14 cellular contexts compared by ENCODE assay signal in the genomic region with DNA sequence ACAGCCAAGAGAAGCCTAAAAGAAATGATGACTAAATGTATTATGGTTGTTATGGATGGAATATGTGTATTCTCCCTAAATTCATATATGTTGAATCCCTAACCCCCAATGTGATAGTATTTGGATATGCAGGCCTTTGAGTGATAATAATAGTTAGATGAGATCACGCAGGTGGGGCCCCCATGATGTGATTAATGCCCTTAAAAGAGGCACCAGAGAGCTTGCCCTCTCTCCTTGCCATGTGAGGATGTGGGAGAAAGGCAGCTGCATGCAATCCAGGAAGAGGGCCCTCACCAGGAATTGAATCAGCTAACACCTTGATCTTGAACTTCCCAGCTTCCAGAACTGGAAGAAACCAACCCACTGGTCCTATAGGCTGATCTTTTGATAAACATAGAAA.
DNase-seq lines count a peak whose midpoint lies in the region; ATAC-seq and TF ChIP-seq lines count a peak whose summit lies in the region.
"Had no signal": no experiment of that assay in that cellular context is flagged by ENCODE, and none has a peak within 500 bp of the region (broad histone marks: within the 10 kb centered on the region; RNA-seq: fewer than 3 reads in every experiment).

No MANE protein-coding gene starts in this region.

- H3K36me3 Mint-ChIP-seq in naive thymus-derived CD4-positive, alpha-beta T cell, result no peaks in the 10 kb centered on the region
- H3K36me3 Mint-ChIP-seq: CD8-positive, alpha-beta T cell had no signal

- H3K4me1 ChIP-seq in IMR-90 (ENCODE audit: control insufficient read depth, insufficient read depth, low read length) (peaks cover 4% of the 10 kb centered on the region), tibial nerve (no peaks in the 10 kb centered on the region)
- H3K4me1 ChIP-seq in naive thymus-derived CD4-positive, alpha-beta T cell (ENCODE audit: control insufficient read depth in 2 of 2, insufficient read depth in 2 of 2, low read length in 2 of 2), result no peaks in the 10 kb centered on the region

- no peak overlapping the region for H3K27ac ChIP-seq in IMR-90 (ENCODE audit: insufficient read depth, low read length)
- no peak overlapping the region for H3K27ac ChIP-seq in tibial nerve
- no peak overlapping the region for H3K27ac ChIP-seq in naive thymus-derived CD4-positive, alpha-beta T cell (ENCODE audit: low read depth, low read length)
- H3K27ac ChIP-seq: 22Rv1 had no signal

- no peak overlapping the region for H4K91ac ChIP-seq in IMR-90 (ENCODE audit: insufficient read depth, low read depth, low read length)

- 0 out of 3 replicates have a peak overlapping the region, but pooled peaks have one; percentile 18 for H2BK15ac ChIP-seq in IMR-90 (ENCODE audit: low read depth, low read length)

- H3K4me1 Mint-ChIP-seq in naive thymus-derived CD4-positive, alpha-beta T cell, result no peaks in the 10 kb centered on the region

- H3K9ac ChIP-seq in IMR-90 (ENCODE audit: low read depth, low read length), result no peak overlapping the region

- no peak overlapping the region for H3K27ac Mint-ChIP-seq in naive thymus-derived CD4-positive, alpha-beta T cell
- H3K27ac Mint-ChIP-seq: CD8-positive, alpha-beta T cell; H9 had no signal

- no peak overlapping the region for H2AK9ac ChIP-seq in IMR-90 (replicated peaks; ENCODE audit: low read depth, low read length, poor library complexity)

- intact Hi-C loops in IMR-90 (cut with micrococcal nuclease), result no loop called here
- intact Hi-C loops in naive thymus-derived CD4-positive, alpha-beta T cell (cut with micrococcal nuclease), result no loop called here

- TF ChIP-seq POLR2A in IMR-90 (IDR thresholded peaks at IDR 0.05; ENCODE audit: low read depth, low read length) (no peak), tibial nerve (IDR thresholded peaks at IDR 0.05) (no peak)

- no peak overlapping the region; the same call in 1 of the 2 replicates for H4K5ac ChIP-seq in IMR-90 (ENCODE audit: low read depth, low read length)

- peaks cover 4% of the 10 kb centered on the region; the same call in 1 of the 2 replicates for H3K9me1 ChIP-seq in IMR-90 (ENCODE audit: insufficient read depth, low read length)

- H2BK5ac ChIP-seq in IMR-90 (ENCODE audit: low read depth, low read length, poor library complexity, severe bottlenecking), result no peak overlapping the region

- H3K27me3 ChIP-seq in IMR-90 (ENCODE audit: control insufficient read depth, insufficient read depth, low read length) (no peaks in the 10 kb centered on the region), tibial nerve (no peaks in the 10 kb centered on the region)
- H3K27me3 ChIP-seq in naive thymus-derived CD4-positive, alpha-beta T cell (ENCODE audit: control insufficient read depth in 2 of 2, insufficient read depth in 2 of 2, low read length in 2 of 2), result no peaks in the 10 kb centered on the region

- CTCF ChIA-PET in IMR-90 (lab: Yijun Ruan, JAX), result no interaction called here
- CTCF ChIA-PET in naive thymus-derived CD4-positive, alpha-beta T cell (lab: Charles Lee), result no interaction called here

- H2AK5ac ChIP-seq in IMR-90 (ENCODE audit: low read depth, low read length), result no peak overlapping the region

- no peak overlapping the region for H4K8ac ChIP-seq in IMR-90 (ENCODE audit: low read depth in 2 of 2, low read length in 2 of 2)

- no peaks in the 10 kb centered on the region for H3K9me3 ChIP-seq in IMR-90 (ENCODE audit: control insufficient read depth, insufficient read depth, low read length)
- no peaks in the 10 kb centered on the region for H3K9me3 ChIP-seq in tibial nerve
- H3K9me3 ChIP-seq in naive thymus-derived CD4-positive, alpha-beta T cell (ENCODE audit: control insufficient read depth in 2 of 3, low read length in 3 of 3), result no peaks in the 10 kb centered on the region

- H3K18ac ChIP-seq in IMR-90 (ENCODE audit: low read depth, low read length), result peak overlapping the region; percentile 52; the same call in 1 of the 2 replicates

- no peak overlapping the region for H3K4me3 Mint-ChIP-seq in naive thymus-derived CD4-positive, alpha-beta T cell
- H3K4me3 Mint-ChIP-seq: CD8-positive, alpha-beta T cell; H9 had no signal

- dilution Hi-C loops in IMR-90 (cut with HindIII; ENCODE audit: low sequenced_read_pairs, unreplicated experiment), result no loop called here

- H3K4me2 ChIP-seq in IMR-90 (ENCODE audit: low read depth, low read length), result no peak overlapping the region
- H3K4me2 ChIP-seq: A549 had no signal

- no peak for TF ChIP-seq EP300 in tibial nerve (IDR thresholded peaks at IDR 0.05)

- peaks cover 0 to 25% (median 7%) of the 10 kb centered on the region in 11 donors for H3K9me3 Mint-ChIP-seq in naive thymus-derived CD4-positive, alpha-beta T cell

- H2BK120ac ChIP-seq in IMR-90 (ENCODE audit: low read depth, low read length), result no peak overlapping the region

- H4K20me1 ChIP-seq in IMR-90 (ENCODE audit: insufficient read depth, low read length), result no peaks in the 10 kb centered on the region

- no TSS peak for BruUV-seq in IMR-90 (replicated peaks; lab: Mats Ljungman, UMichigan)

- H2BK20ac ChIP-seq in IMR-90 (ENCODE audit: low read depth, low read length), result no peak overlapping the region; the same call in 1 of the 2 replicates

- H3K36me3 ChIP-seq in IMR-90 (ENCODE audit: control insufficient read depth, insufficient read depth, low read length) (no peaks in the 10 kb centered on the region), tibial nerve (no peaks in the 10 kb centered on the region)
- H3K36me3 ChIP-seq in naive thymus-derived CD4-positive, alpha-beta T cell (ENCODE audit: control insufficient read depth in 2 of 3, insufficient read depth in 3 of 3, low read length in 3 of 3), result no peaks in the 10 kb centered on the region

- POLR2A ChIA-PET in IMR-90 (lab: Charles Lee; ENCODE audit: unreplicated experiment), result no interaction called here
- POLR2A ChIA-PET in naive thymus-derived CD4-positive, alpha-beta T cell (lab: Charles Lee), result no interaction called here

- H3K23ac ChIP-seq in IMR-90 (ENCODE audit: low read depth, low read length), result no peak overlapping the region

- no peak for TF ChIP-seq CTCF in IMR-90 (conservative IDR thresholded peaks at IDR 0.05; ENCODE audit: low read depth, low read length)
- no peak for TF ChIP-seq CTCF in tibial nerve (IDR thresholded peaks at IDR 0.05)

- DNase-seq in NCI-H2171 treated with DMSO at 0.1 percent for 48 hours (lab: John Stamatoyannopoulos, UW) (peak; percentile 68), NCI-H2171 (lab: John Stamatoyannopoulos, UW) (no peak), DMS 273 (lab: John Stamatoyannopoulos, UW; ENCODE audit: unreplicated experiment) (peak; percentile 72), IMR-90 (no peak), myocyte (ENCODE audit: low read depth) (peak; percentile 64), tibial nerve (ENCODE audit: low spot score in 2 of 2) (no peak)
- no peak for DNase-seq in naive thymus-derived CD4-positive, alpha-beta T cell
- DNase-seq: AML-193; Calu3; CD8-positive, alpha-beta T cell; H9 had no signal

- no peak for TF ChIP-seq RAD21 in IMR-90 (IDR thresholded peaks at IDR 0.05; ENCODE audit: low read length)

- H3K4me3 ChIP-seq in IMR-90 (ENCODE audit: insufficient read depth, low read depth, low read length) (no peak overlapping the region), tibial nerve (no peak overlapping the region)
- no peak overlapping the region for H3K4me3 ChIP-seq in naive thymus-derived CD4-positive, alpha-beta T cell (ENCODE audit: low read length)
- H3K4me3 ChIP-seq: A549 had no signal

- WGBS in IMR-90 (ENCODE audit: extremely low coverage in 2 of 2, insufficient read length in 1 of 2), 2 experiments, result no CpG with 5 or more reads among the region's 1 CpG
- 89 to 95% methylated on average over 1 of the region's 1 CpG for WGBS in tibial nerve, 2 donors

- ATAC-seq in IMR-90 (ENCODE audit: low read depth), result no peak
- no peak for ATAC-seq in GM18511 (IDR thresholded peaks at IDR 0.05; ENCODE audit: unreplicated experiment)
- no peak for ATAC-seq in naive thymus-derived CD4-positive, alpha-beta T cell
- ATAC-seq: A549; CD8-positive, alpha-beta T cell had no signal

- H2AFZ ChIP-seq in IMR-90 (replicated peaks; ENCODE audit: low read length, poor library complexity), result no peak overlapping the region

- in situ Hi-C loops in IMR-90 (cut with MboI; ENCODE audit: low sequenced_read_pairs), result no loop called here

- no peak overlapping the region for H3K4ac ChIP-seq in IMR-90 (ENCODE audit: low read depth, low read length)

- H3K79me1 ChIP-seq in IMR-90 (ENCODE audit: low read depth in 1 of 2, low read length in 2 of 2), result no peaks in the 10 kb centered on the region

- no peak overlapping the region for H3K14ac ChIP-seq in IMR-90 (replicated peaks; ENCODE audit: low read depth, low read length)

- H3K27me3 Mint-ChIP-seq in naive thymus-derived CD4-positive, alpha-beta T cell, result peaks cover 3 to 40% (median 12%) of the 10 kb centered on the region in 5 donors

- H3K56ac ChIP-seq in IMR-90 (ENCODE audit: extremely low read depth, insufficient read depth, low read length), result no peak overlapping the region

TF ChIP-seq in IMR-90, 13 proteins besides CTCF, POLR2A, EP300 and RAD21:
- no peak for TF ChIP-seq MAFK (IDR thresholded peaks at IDR 0.05; ENCODE audit: low read depth, low read length)
- TF ChIP-seq SMC3 (IDR thresholded peaks at IDR 0.05; ENCODE audit: low read depth, low read length), result no peak
- TF ChIP-seq RCOR1 (IDR thresholded peaks at IDR 0.05; ENCODE audit: insufficient replicate concordance, low read length), result no peak
- TF ChIP-seq BHLHE40 (IDR thresholded peaks at IDR 0.05; ENCODE audit: low read depth, low read length), result no peak
- no peak for TF ChIP-seq FOS (IDR thresholded peaks at IDR 0.05; ENCODE audit: low read depth, low read length)
- TF ChIP-seq, protein P1, sequence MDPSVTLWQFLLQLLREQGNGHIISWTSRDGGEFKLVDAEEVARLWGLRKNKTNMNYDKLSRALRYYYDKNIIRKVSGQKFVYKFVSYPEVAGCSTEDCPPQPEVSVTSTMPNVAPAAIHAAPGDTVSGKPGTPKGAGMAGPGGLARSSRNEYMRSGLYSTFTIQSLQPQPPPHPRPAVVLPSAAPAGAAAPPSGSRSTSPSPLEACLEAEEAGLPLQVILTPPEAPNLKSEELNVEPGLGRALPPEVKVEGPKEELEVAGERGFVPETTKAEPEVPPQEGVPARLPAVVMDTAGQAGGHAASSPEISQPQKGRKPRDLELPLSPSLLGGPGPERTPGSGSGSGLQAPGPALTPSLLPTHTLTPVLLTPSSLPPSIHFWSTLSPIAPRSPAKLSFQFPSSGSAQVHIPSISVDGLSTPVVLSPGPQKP (IDR thresholded peaks at IDR 0.05; ENCODE audit: borderline replicate concordance, low read depth, low read length), result no peak
- TF ChIP-seq CHD1 (IDR thresholded peaks at IDR 0.05; ENCODE audit: low read depth, low read length), result no peak

Comparison
In these comparisons a context has a peak if more than half of its experiments do, and no peak if none do; other contexts are left out.
1. DNase-seq: peak in NCI-H2171 treated with DMSO at 0.1 percent for 48 hours (single experiment), DMS 273 (single experiment) and myocyte (single experiment); none in NCI-H2171 (single experiment), IMR-90 (single experiment), tibial nerve (0 of 2) and naive thymus-derived CD4-positive, alpha-beta T cell (0 of 9).